ENCODE assay signal across 9 cellular contexts in genomic region chr18:48992791-48993555, GRCh38. TPM values are rescaled to one million over a fixed set of nuclear protein-coding genes. Genes with fewer than 3 reads are reported as not detected.
DNase-seq lines count a peak whose midpoint lies in the region; ATAC-seq, FAIRE-seq and TF ChIP-seq lines count a peak whose summit lies in the region.
"Had no signal": no experiment of that assay in that cellular context is flagged by ENCODE, and none has a peak within 500 bp of the region (broad histone marks: within the 10 kb centered on the region; RNA-seq: fewer than 3 reads in every experiment).

No MANE protein-coding gene starts in this region.

- no peak for TF ChIP-seq POLR2A in GM12892 (IDR thresholded peaks at IDR 0.05; ENCODE audit: low read depth, low read length)

- H3K9me3 ChIP-seq in H9 (ENCODE audit: control insufficient read depth, low read depth, low read length) = no peaks in the 10 kb centered on the region

- no peaks in the 10 kb centered on the region for H4K20me1 ChIP-seq in H9 (ENCODE audit: control insufficient read depth, insufficient read depth, insufficient read length)

- FAIRE-seq in GM12892 (lab: Jason Lieb, UNC) = peak; percentile 97
- FAIRE-seq: TTC549 had no signal

- H3K9me3 Mint-ChIP-seq in osteocyte (ENCODE audit: unreplicated experiment) (no peaks in the 10 kb centered on the region), H9 (no peaks in the 10 kb centered on the region)

- no peak for TF ChIP-seq CTCF in VCaP (conservative IDR thresholded peaks at IDR 0.05)
- no peak for TF ChIP-seq CTCF in osteocyte (IDR thresholded peaks at IDR 0.05)
- TF ChIP-seq CTCF in H9 (conservative IDR thresholded peaks at IDR 0.05) = no peak

- no peaks in the 10 kb centered on the region for H3K23me2 ChIP-seq in H9 (ENCODE audit: insufficient read length, low read depth, low read length, poor library complexity, severe bottlenecking)

- H4K5ac ChIP-seq in H9 (ENCODE audit: insufficient read length, low read depth, low read length) = no peak overlapping the region

- H3K4me3 Mint-ChIP-seq in osteocyte (ENCODE audit: unreplicated experiment) (no peak overlapping the region), H9 (no peak overlapping the region)

- H3K14ac ChIP-seq in H9 (ENCODE audit: insufficient read depth, low read length) = no peak overlapping the region; the same call in 1 of the 2 replicates

- H2AFZ ChIP-seq in H9 (ENCODE audit: low read length) = no peak overlapping the region

- no peak overlapping the region for H4K91ac ChIP-seq in H9 (ENCODE audit: insufficient read length, low read depth, low read length)

- no peak overlapping the region for H2BK12ac ChIP-seq in H9 (ENCODE audit: insufficient read length, low read depth, low read length)

- H3K36me3 Mint-ChIP-seq in osteocyte (ENCODE audit: unreplicated experiment) = no peaks in the 10 kb centered on the region
- no peaks in the 10 kb centered on the region for H3K36me3 Mint-ChIP-seq in H9 (ENCODE audit: insufficient read depth in 1 of 3, low read depth in 3 of 3)

- H3K4me1 Mint-ChIP-seq in osteocyte (ENCODE audit: unreplicated experiment) (peaks cover 85% of the 10 kb centered on the region), H9 (peaks cover 17 to 34% of the 10 kb centered on the region in 2 experiments)

- H3T11ph ChIP-seq in H9 (ENCODE audit: low read length) = no peak overlapping the region

- no peaks in the 10 kb centered on the region for H3K27me3 ChIP-seq in H9 (ENCODE audit: insufficient read depth, low read length)

- H3K79me1 ChIP-seq in H9 (ENCODE audit: insufficient read depth, low read depth, low read length, poor library complexity, severe bottlenecking) = no peaks in the 10 kb centered on the region

- DNase-seq in GM12892 (ENCODE audit: insufficient read length) = peak; percentile 54
- no peak for DNase-seq in osteocyte (ENCODE audit: extremely low spot score, unreplicated experiment)
- no peak for DNase-seq in effector CD8-positive, alpha-beta T cell (lab: John Stamatoyannopoulos, UW)
- no peak for DNase-seq in epidermal melanocyte (ENCODE audit: insufficient read length, low spot score)
- DNase-seq in H9 = no peak
- DNase-seq in kidney glomerular epithelial cell (lab: John Stamatoyannopoulos, UW) = no peak

- no peak overlapping the region for H3K9ac ChIP-seq in H9 (ENCODE audit: extremely low read depth, insufficient read length, low read length)

- no CpG with 5 or more reads among the region's 12 CpGs for WGBS in H9 (ENCODE audit: extremely low coverage, insufficient read length, low lambda C conversion rate)

- no peak overlapping the region for H2AK5ac ChIP-seq in H9 (ENCODE audit: insufficient read length, low read length)

- H3K4me1 ChIP-seq in H9 (ENCODE audit: insufficient read depth, low read length) = no peaks in the 10 kb centered on the region; the same call in 1 of the 2 replicates

- peak; percentile 76 for ATAC-seq in HG03342 (IDR thresholded peaks at IDR 0.05; ENCODE audit: unreplicated experiment)

- no peaks in the 10 kb centered on the region for H3K79me2 ChIP-seq in H9 (ENCODE audit: insufficient read depth, low read length)

- no peak overlapping the region for H2BK120ac ChIP-seq in H9 (ENCODE audit: low read depth, low read length, poor library complexity, severe bottlenecking)

- no peak overlapping the region for H3K18ac ChIP-seq in H9 (ENCODE audit: insufficient read length, low read depth, low read length)

- H3K4me2 ChIP-seq in H9 (ENCODE audit: insufficient read depth, insufficient read length, low read length) = no peak overlapping the region

- H3K27ac Mint-ChIP-seq in osteocyte (ENCODE audit: unreplicated experiment) (peak overlapping the region; percentile 95), H9 (peak overlapping the region in 1 of 3 experiments; percentile 3; a peak in 1 of 7 replicates)

- no peak overlapping the region for H3K4ac ChIP-seq in H9 (ENCODE audit: low read depth, low read length)

- H3K27ac ChIP-seq in VCaP = peak overlapping the region; percentile 93
- no peak overlapping the region for H3K27ac ChIP-seq in H9 (ENCODE audit: insufficient read length, low read depth, low read length)

- H3K56ac ChIP-seq in H9 (ENCODE audit: insufficient read length, low read depth, low read length) = no peak overlapping the region

- no peak overlapping the region for H3K23ac ChIP-seq in H9 (ENCODE audit: insufficient read length, low read depth, low read length)

- H3K27me3 Mint-ChIP-seq in osteocyte (ENCODE audit: unreplicated experiment) = no peaks in the 10 kb centered on the region
- peaks cover 14% of the 10 kb centered on the region for H3K27me3 Mint-ChIP-seq in H9 (ENCODE audit: low read depth)

- H2BK15ac ChIP-seq in H9 (ENCODE audit: low read depth, low read length) = no peak overlapping the region

- no peak overlapping the region for H4K8ac ChIP-seq in H9 (replicated peaks; ENCODE audit: insufficient read length, low read depth, low read length)

- no peak overlapping the region for H2BK20ac ChIP-seq in H9 (ENCODE audit: low read depth, low read length, poor library complexity, severe bottlenecking)

- H2BK5ac ChIP-seq in H9 (ENCODE audit: insufficient read length, low read length) = no peak overlapping the region

RNA-seq across cellular contexts. Expression of gene SMAD7, which starts 42.2 kb away (rescaled TPM):
- polyA plus RNA-seq in GM12892 (2012; ENCODE audit: missing spikeins) = 13.8 TPM
- total RNA-seq in osteocyte (53.6 and 55.8 TPM in 2 replicates), H9 (2021) (27.7 and 29.4 TPM in 2 replicates)
